23 cellular contexts compared by ENCODE assay signal in the genomic region with DNA sequence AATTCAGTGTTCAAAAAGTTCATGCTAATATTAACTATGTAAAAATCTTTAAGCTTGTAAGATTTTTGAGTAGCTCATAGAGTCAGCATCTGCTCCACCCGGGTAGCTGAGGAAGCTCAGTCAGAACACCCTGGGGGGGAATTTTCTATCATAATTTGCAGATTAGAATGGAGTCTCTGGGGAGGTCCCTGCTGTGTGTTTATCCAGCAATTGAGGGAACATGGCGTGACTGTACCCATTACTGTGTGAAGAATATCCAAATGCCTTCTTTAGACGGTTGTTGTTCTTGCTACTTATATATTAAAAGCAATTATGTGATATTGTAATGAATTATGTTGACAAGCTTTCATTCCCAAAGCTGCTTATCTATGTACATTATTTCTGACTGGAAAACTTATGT.
DNase-seq lines count a peak whose midpoint lies in the region; ATAC-seq and TF ChIP-seq lines count a peak whose summit lies in the region.
"Had no signal": no experiment of that assay in that cellular context is flagged by ENCODE, and none has a peak within 500 bp of the region (broad histone marks: within the 10 kb centered on the region; RNA-seq: fewer than 3 reads in every experiment).

No MANE protein-coding gene starts in this region.

- intact Hi-C loops in lower leg skin (cut with DNase I; ENCODE audit: low total_unique reads): no loop called here

- peaks cover 7% of the 10 kb centered on the region for H3K4me1 Mint-ChIP-seq in activated T-helper 17 cell treated with anti-CD3 and anti-CD28 coated beads, Interleukin-2, amount 50 U/mL, for 72 hours
- peaks cover 9% of the 10 kb centered on the region in 2 donors for H3K4me1 Mint-ChIP-seq in stimulated activated naive B cell treated with anti-CD40 and anti-IgM and Interleukin-4, amounts not matched to agents 10 μg/mL and 1 μg/mL and 100 μg/mL, for 72 hours

- H3K36me3 Mint-ChIP-seq in activated T-helper 17 cell treated with anti-CD3 and anti-CD28 coated beads, Interleukin-2, amount 50 U/mL, for 72 hours (ENCODE audit: low read depth): no peaks in the 10 kb centered on the region
- H3K36me3 Mint-ChIP-seq in stimulated activated naive B cell treated with anti-CD40 and anti-IgM and Interleukin-4, amounts not matched to agents 10 μg/mL and 1 μg/mL and 100 μg/mL, for 72 hours: peaks cover 3 to 14% of the 10 kb centered on the region in 2 donors

- TF ChIP-seq POLR2A in lower leg skin (IDR thresholded peaks at IDR 0.05): no peak

- ATAC-seq in activated T-helper 17 cell treated with anti-CD3 and anti-CD28 coated beads, Interleukin-2, amount 50 U/mL, for 72 hours (replicated peaks): peak; percentile 63
- peak; percentile 71 to 86 for ATAC-seq in stimulated activated naive B cell treated with anti-CD40 and anti-IgM and Interleukin-4, amounts not matched to agents 10 μg/mL and 1 μg/mL and 100 μg/mL, for 72 hours (replicated peaks)
- ATAC-seq: activated CD4-positive, CD25-positive, alpha-beta regulatory T cell treated with anti-CD3 and anti-CD28 coated beads, Interleukin-2, amount 50 U/mL, for 24 hours; activated CD8-positive, alpha-beta memory T cell treated with anti-CD3 and anti-CD28 coated beads, Interleukin-2, amount 10 ng/mL, durations not matched to agents 7 days and 5 days; heart left ventricle; lower lobe of right lung; PC-3 had no signal

- WGBS in lower leg skin, 2 donors: 64 to 82% methylated on average over 3 of the region's 3 CpGs

- TF ChIP-seq CTCF in lower leg skin (IDR thresholded peaks at IDR 0.05): no peak

- H3K27ac Mint-ChIP-seq in activated T-helper 17 cell treated with anti-CD3 and anti-CD28 coated beads, Interleukin-2, amount 50 U/mL, for 72 hours: no peak overlapping the region
- H3K27ac Mint-ChIP-seq in stimulated activated naive B cell treated with anti-CD40 and anti-IgM and Interleukin-4, amounts not matched to agents 10 μg/mL and 1 μg/mL and 100 μg/mL, for 72 hours: no peak overlapping the region
- H3K27ac Mint-ChIP-seq: activated CD8-positive, alpha-beta memory T cell treated with anti-CD3 and anti-CD28 coated beads, Interleukin-2, amount 10 ng/mL, durations not matched to agents 7 days and 5 days had no signal

- H3K4me3 ChIP-seq in lower leg skin (ENCODE audit: low read depth, poor library complexity, severe bottlenecking): no peak overlapping the region
- H3K4me3 ChIP-seq: adrenal gland; BLaER1 treated with 17β-estradiol and CSF1 and Interleukin-3, amounts not matched to agents 10 nM and 100 nM; esophagus squamous epithelium; heart left ventricle; lower lobe of right lung; ovary; SJCRH30 had no signal

- no peaks in the 10 kb centered on the region for H3K27me3 Mint-ChIP-seq in activated T-helper 17 cell treated with anti-CD3 and anti-CD28 coated beads, Interleukin-2, amount 50 U/mL, for 72 hours
- no peaks in the 10 kb centered on the region for H3K27me3 Mint-ChIP-seq in stimulated activated naive B cell treated with anti-CD40 and anti-IgM and Interleukin-4, amounts not matched to agents 10 μg/mL and 1 μg/mL and 100 μg/mL, for 72 hours
- H3K27me3 Mint-ChIP-seq: activated CD8-positive, alpha-beta memory T cell treated with anti-CD3 and anti-CD28 coated beads, Interleukin-2, amount 10 ng/mL, durations not matched to agents 7 days and 5 days had no signal

- DNase-seq in DMS 273 (lab: John Stamatoyannopoulos, UW; ENCODE audit: unreplicated experiment) (peak; percentile 28), DMS 273 treated with DMSO at 0.1 percent for 48 hours (lab: John Stamatoyannopoulos, UW) (no peak), NCI-H1417 treated with DMSO at 0.1 percent for 48 hours (lab: John Stamatoyannopoulos, UW) (peak; percentile 46), anterior cingulate cortex (lab: John Stamatoyannopoulos, UW) (no peak), lower leg skin (ENCODE audit: low spot score in 2 of 2) (no peak)
- no peak for DNase-seq in stimulated activated naive B cell treated with anti-CD40 and anti-IgM and Interleukin-4, amounts not matched to agents 10 μg/mL and 1 μg/mL and 100 μg/mL, for 72 hours
- no peak for DNase-seq in activated CD4-positive, CD25-positive, alpha-beta regulatory T cell treated with anti-CD3 and anti-CD28 coated beads, Interleukin-2, amount 50 U/mL, for 72 hours
- DNase-seq: activated CD8-positive, alpha-beta memory T cell treated with anti-CD3 and anti-CD28 coated beads, Interleukin-2, amount 10 ng/mL, durations not matched to agents 7 days and 5 days; adrenal gland; cerebellar nuclear complex; effector memory CD4-positive, alpha-beta T cell; esophagus squamous epithelium; heart left ventricle; lower lobe of right lung; NCI-H2029; NCI-H526; ovary; PC-3; T-helper 9 cell had no signal

- H3K9me3 Mint-ChIP-seq in activated T-helper 17 cell treated with anti-CD3 and anti-CD28 coated beads, Interleukin-2, amount 50 U/mL, for 72 hours: peaks cover 6% of the 10 kb centered on the region
- peaks cover 5 to 6% of the 10 kb centered on the region in 2 donors for H3K9me3 Mint-ChIP-seq in stimulated activated naive B cell treated with anti-CD40 and anti-IgM and Interleukin-4, amounts not matched to agents 10 μg/mL and 1 μg/mL and 100 μg/mL, for 72 hours

- no peak overlapping the region for H3K4me3 Mint-ChIP-seq in activated T-helper 17 cell treated with anti-CD3 and anti-CD28 coated beads, Interleukin-2, amount 50 U/mL, for 72 hours
- no peak overlapping the region for H3K4me3 Mint-ChIP-seq in stimulated activated naive B cell treated with anti-CD40 and anti-IgM and Interleukin-4, amounts not matched to agents 10 μg/mL and 1 μg/mL and 100 μg/mL, for 72 hours
- H3K4me3 Mint-ChIP-seq: activated CD8-positive, alpha-beta memory T cell treated with anti-CD3 and anti-CD28 coated beads, Interleukin-2, amount 10 ng/mL, durations not matched to agents 7 days and 5 days had no signal

Comparison
In these comparisons a context has a peak if more than half of its experiments do, and no peak if none do; other contexts are left out.
1. DNase-seq: peak in DMS 273 (single experiment) and NCI-H1417 treated with DMSO at 0.1 percent for 48 hours (single experiment); none in DMS 273 treated with DMSO at 0.1 percent for 48 hours (single experiment), stimulated activated naive B cell treated with anti-CD40 and anti-IgM and Interleukin-4, amounts not matched to agents 10 μg/mL and 1 μg/mL and 100 μg/mL, for 72 hours (single experiment), anterior cingulate cortex (0 of 58), lower leg skin (0 of 2) and activated CD4-positive, CD25-positive, alpha-beta regulatory T cell treated with anti-CD3 and anti-CD28 coated beads, Interleukin-2, amount 50 U/mL, for 72 hours (single experiment).